In the genomic region with DNA sequence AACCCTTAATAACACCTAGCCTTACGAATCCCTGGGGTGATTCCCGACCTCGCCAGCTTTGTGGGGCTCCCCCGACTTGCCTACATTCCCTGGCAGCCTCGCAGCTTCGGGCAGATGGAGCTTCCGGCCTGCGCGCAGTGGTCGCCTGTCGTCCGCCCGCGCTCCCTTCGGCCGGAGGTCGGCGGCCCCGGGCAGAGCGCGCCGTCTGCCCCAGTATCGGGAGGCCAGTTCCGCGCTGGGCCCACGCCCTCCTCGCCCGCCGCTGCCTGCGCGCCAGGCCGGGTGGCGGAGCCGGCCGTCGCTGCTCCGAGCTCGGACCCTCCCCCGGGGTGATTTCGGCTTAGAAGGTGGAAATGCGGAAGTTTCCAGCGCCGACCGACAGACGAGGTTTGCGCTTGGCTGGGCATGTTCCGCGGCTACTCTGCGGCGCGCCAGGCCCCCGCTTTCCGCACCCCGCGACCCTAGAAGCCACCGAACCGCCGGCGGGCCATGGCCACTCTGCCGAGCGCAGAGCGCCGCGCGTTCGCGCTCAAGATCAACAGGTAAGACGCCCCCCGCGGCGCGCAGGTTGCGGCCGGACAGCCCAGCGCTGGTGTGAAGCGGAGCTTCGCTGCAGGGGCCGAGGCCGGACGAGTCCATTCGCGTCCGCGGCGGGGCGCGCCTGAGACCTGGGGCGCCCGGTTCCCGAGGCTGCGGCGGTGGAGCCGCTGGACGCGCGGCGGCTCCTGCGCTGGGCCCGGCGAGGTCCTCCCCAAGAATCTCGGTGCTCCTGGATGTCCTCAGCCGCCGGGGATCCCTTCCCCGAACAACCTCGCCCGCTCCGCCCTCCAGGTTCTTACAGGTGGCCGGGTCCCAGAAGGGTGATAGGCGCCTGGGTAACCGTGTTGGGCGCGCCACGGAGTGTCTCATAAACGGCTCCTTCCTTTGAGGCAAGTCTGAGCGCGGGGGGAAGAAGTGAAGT, we compare ENCODE assay signal across 1 cellular context.
A peak's percentile ranks its signal among the peaks of the same experiment; 100 is the strongest.
TF ChIP-seq lines count a peak whose summit lies in the region.

Gene DOCK8 (plus strand): TSS at position 378 of the 961 bp plus-strand sequence. CDS start 112 bp downstream, at position 490.

TF ChIP-seq in WTC11, 78 proteins besides CTCF, POLR2A, EP300 and RAD21 (continued from another document):
- no peak for TF ChIP-seq ZNF138 (CRISPR knock-in tag; conservative IDR thresholded peaks at IDR 0.05)
- TF ChIP-seq ELF4 (CRISPR knock-in tag; IDR thresholded peaks at IDR 0.05; ENCODE audit: low read depth): peak; percentile 49; the same call in 1 of the 2 replicates
- no peak for TF ChIP-seq NR1H2 (CRISPR knock-in tag; IDR thresholded peaks at IDR 0.05)
- TF ChIP-seq MXD4 (CRISPR knock-in tag; IDR thresholded peaks at IDR 0.05; ENCODE audit: borderline replicate concordance): no peak
- TF ChIP-seq RORB (CRISPR knock-in tag; IDR thresholded peaks at IDR 0.05): no peak
- TF ChIP-seq, protein P1, sequence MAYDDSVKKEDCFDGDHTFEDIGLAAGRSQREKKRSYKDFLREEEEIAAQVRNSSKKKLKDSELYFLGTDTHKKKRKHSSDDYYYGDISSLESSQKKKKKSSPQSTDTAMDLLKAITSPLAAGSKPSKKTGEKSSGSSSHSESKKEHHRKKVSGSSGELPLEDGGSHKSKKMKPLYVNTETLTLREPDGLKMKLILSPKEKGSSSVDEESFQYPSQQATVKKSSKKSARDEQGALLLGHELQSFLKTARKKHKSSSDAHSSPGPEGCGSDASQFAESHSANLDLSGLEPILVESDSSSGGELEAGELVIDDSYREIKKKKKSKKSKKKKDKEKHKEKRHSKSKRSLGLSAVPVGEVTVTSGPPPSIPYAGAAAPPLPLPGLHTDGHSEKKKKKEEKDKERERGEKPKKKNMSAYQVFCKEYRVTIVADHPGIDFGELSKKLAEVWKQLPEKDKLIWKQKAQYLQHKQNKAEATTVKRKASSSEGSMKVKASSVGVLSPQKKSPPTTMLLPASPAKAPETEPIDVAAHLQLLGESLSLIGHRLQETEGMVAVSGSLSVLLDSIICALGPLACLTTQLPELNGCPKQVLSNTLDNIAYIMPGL (CRISPR knock-in tag; IDR thresholded peaks at IDR 0.05): peak; percentile 99
- TF ChIP-seq MAX (CRISPR knock-in tag; IDR thresholded peaks at IDR 0.05): peak; percentile 87
- TF ChIP-seq NR2C2 (CRISPR knock-in tag; IDR thresholded peaks at IDR 0.05): no peak
- no peak for TF ChIP-seq GTF2I (CRISPR knock-in tag; conservative IDR thresholded peaks at IDR 0.05)
- TF ChIP-seq OVOL2 (CRISPR knock-in tag; IDR thresholded peaks at IDR 0.05; ENCODE audit: borderline replicate concordance): no peak
- peak; percentile 66; the same call in 1 of the 2 replicates for TF ChIP-seq FOXK1 (CRISPR knock-in tag; IDR thresholded peaks at IDR 0.05)
- TF ChIP-seq, protein P2, sequence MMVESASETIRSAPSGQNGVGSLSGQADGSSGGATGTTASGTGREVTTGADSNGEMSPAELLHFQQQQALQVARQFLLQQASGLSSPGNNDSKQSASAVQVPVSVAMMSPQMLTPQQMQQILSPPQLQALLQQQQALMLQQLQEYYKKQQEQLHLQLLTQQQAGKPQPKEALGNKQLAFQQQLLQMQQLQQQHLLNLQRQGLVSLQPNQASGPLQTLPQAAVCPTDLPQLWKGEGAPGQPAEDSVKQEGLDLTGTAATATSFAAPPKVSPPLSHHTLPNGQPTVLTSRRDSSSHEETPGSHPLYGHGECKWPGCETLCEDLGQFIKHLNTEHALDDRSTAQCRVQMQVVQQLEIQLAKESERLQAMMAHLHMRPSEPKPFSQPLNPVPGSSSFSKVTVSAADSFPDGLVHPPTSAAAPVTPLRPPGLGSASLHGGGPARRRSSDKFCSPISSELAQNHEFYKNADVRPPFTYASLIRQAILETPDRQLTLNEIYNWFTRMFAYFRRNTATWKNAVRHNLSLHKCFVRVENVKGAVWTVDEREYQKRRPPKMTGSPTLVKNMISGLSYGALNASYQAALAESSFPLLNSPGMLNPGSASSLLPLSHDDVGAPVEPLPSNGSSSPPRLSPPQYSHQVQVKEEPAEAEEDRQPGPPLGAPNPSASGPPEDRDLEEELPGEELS (CRISPR knock-in tag; IDR thresholded peaks at IDR 0.05): no peak; the same call in none of the 2 replicates
